ENCODE assay signal across 1 cellular context in genomic region chrX:130084651-130085237, GRCh38.
TF ChIP-seq lines count a peak whose summit lies in the region.

No MANE protein-coding gene starts in this region.

TF ChIP-seq in HepG2, 621 proteins besides CTCF, POLR2A, EP300 and RAD21 (continued from another document):
- TF ChIP-seq GMEB2 (CRISPR knock-in tag; IDR thresholded peaks at IDR 0.05; ENCODE audit: low read depth), result no peak
